ENCODE assay signal across 14 cellular contexts in genomic region chr4:188423039-188423438, GRCh38.
"Had no signal": no experiment of that assay in that cellular context is flagged by ENCODE, and none has a peak within 500 bp of the region (broad histone marks: within the 10 kb centered on the region; RNA-seq: fewer than 3 reads in every experiment).

No MANE protein-coding gene starts in this region.

- H3K27ac Mint-ChIP-seq: activated T-helper 17 cell treated with anti-CD3 and anti-CD28 coated beads, Interleukin-2, amount 50 U/mL, for 72 hours; endodermal cell; immature natural killer cell; stimulated activated memory B cell treated with anti-CD40 and anti-IgM and Interleukin-4, amounts not matched to agents 10 μg/mL and 1 μg/mL and 100 μg/mL, for 72 hours had no signal

- H3K4me3 Mint-ChIP-seq: activated T-helper 17 cell treated with anti-CD3 and anti-CD28 coated beads, Interleukin-2, amount 50 U/mL, for 72 hours; endodermal cell; immature natural killer cell; stimulated activated memory B cell treated with anti-CD40 and anti-IgM and Interleukin-4, amounts not matched to agents 10 μg/mL and 1 μg/mL and 100 μg/mL, for 72 hours had no signal

- ATAC-seq: activated T-helper 17 cell treated with anti-CD3 and anti-CD28 coated beads, Interleukin-2, amount 50 U/mL, for 72 hours; esophagus mucosa; foreskin keratinocyte; stimulated activated memory B cell treated with anti-CD40 and anti-IgM and Interleukin-4, amounts not matched to agents 10 μg/mL and 1 μg/mL and 100 μg/mL, for 72 hours had no signal

- H3K9me3 Mint-ChIP-seq: activated T-helper 17 cell treated with anti-CD3 and anti-CD28 coated beads, Interleukin-2, amount 50 U/mL, for 72 hours; endodermal cell had no signal

- H3K4me1 ChIP-seq: foreskin keratinocyte had no signal

- H3K4me1 Mint-ChIP-seq: activated T-helper 17 cell treated with anti-CD3 and anti-CD28 coated beads, Interleukin-2, amount 50 U/mL, for 72 hours; immature natural killer cell; stimulated activated memory B cell treated with anti-CD40 and anti-IgM and Interleukin-4, amounts not matched to agents 10 μg/mL and 1 μg/mL and 100 μg/mL, for 72 hours had no signal

- H3K36me3 Mint-ChIP-seq: immature natural killer cell; stimulated activated memory B cell treated with anti-CD40 and anti-IgM and Interleukin-4, amounts not matched to agents 10 μg/mL and 1 μg/mL and 100 μg/mL, for 72 hours had no signal

- H3K27me3 Mint-ChIP-seq: activated T-helper 17 cell treated with anti-CD3 and anti-CD28 coated beads, Interleukin-2, amount 50 U/mL, for 72 hours; stimulated activated memory B cell treated with anti-CD40 and anti-IgM and Interleukin-4, amounts not matched to agents 10 μg/mL and 1 μg/mL and 100 μg/mL, for 72 hours had no signal

- H3K27ac ChIP-seq: dorsolateral prefrontal cortex, foreskin keratinocyte, VCaP had no signal

- H3K4me3 ChIP-seq: dorsolateral prefrontal cortex had no signal

- DNase-seq: activated CD4-positive, alpha-beta T cell treated with anti-CD3 and anti-CD28 coated beads for 1 hour; activated CD4-positive, alpha-beta T cell treated with anti-CD3 and anti-CD28 coated beads, Interleukin-2, amount 50 U/mL, for 4 hours; activated naive CD4-positive, alpha-beta T cell treated with Interleukin-2 at 50 U/mL for 16 hours; aorta; dorsolateral prefrontal cortex; endodermal cell; foreskin keratinocyte; immature natural killer cell; mammary epithelial cell; stimulated activated CD4-positive, alpha-beta T cell treated with anti-CD3 and anti-CD28 coated beads, Interleukin-2, amount 100 ng/mL, for 48 hours had no signal

- H3K27me3 ChIP-seq: dorsolateral prefrontal cortex, foreskin keratinocyte had no signal
